ENCODE assay signal across 25 cellular contexts in the genomic region with DNA sequence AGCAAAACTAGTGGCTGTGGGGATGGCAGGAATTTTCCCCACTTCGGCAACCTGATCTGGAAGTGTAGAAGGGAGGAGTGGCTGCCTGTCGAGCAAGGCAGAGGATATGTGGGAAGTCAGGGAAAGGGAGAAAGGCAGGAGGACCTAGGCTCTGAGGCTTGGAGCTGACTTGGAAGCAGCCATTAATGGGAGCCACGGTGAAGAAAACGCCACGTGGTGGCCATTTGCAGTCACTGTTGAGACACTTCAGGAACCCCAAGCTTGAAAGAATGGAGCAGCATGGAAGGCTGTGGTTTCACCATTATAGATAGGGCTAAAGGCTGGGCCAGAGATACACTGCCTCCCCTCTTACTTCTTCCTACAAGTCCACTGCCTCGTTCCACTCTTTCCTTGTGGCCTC.
"Had no signal": no experiment of that assay in that cellular context is flagged by ENCODE, and none has a peak within 500 bp of the region (broad histone marks: within the 10 kb centered on the region; RNA-seq: fewer than 3 reads in every experiment).

No MANE protein-coding gene starts in this region.

- H3K4me1 ChIP-seq: gastroesophageal sphincter, heart left ventricle, tibial artery had no signal

- DNase-seq: activated CD4-positive, alpha-beta T cell treated with anti-CD3 and anti-CD28 coated beads for 1 hour; activated CD4-positive, alpha-beta T cell treated with anti-CD3 and anti-CD28 coated beads, Interleukin-2, amount 50 U/mL, for 48 hours; activated naive CD4-positive, alpha-beta T cell; activated naive CD8-positive, alpha-beta T cell treated with anti-CD3 and anti-CD28 coated beads for 36 hours; activated T-cell treated with anti-CD3 and anti-CD28 coated beads for 4 hours; amniotic stem cell; effector CD4-positive, alpha-beta T cell; heart left ventricle; immature natural killer cell; kidney glomerular epithelial cell; left ventricle myocardium superior; mucosa of descending colon; naive B cell; stimulated activated CD4-positive, alpha-beta T cell treated with anti-CD3 and anti-CD28 coated beads, Interleukin-12 subunit alpha, Interleukin-12 subunit beta, amount 100 ng/mL, for 4 hours; stimulated activated CD4-positive, alpha-beta T cell treated with anti-CD3 and anti-CD28 coated beads, Interleukin-1b, Interleukin-23, amount 100 ng/mL, for 48 hours; stimulated activated CD8-positive, alpha-beta memory T cell treated with anti-CD3 and anti-CD28 coated beads, Interleukin-4, amount 100 ng/mL, for 48 hours; stimulated activated naive CD4-positive, alpha-beta T cell; substantia nigra; tibial artery had no signal

- H3K4me3 ChIP-seq: gastroesophageal sphincter, heart left ventricle, mucosa of descending colon, tibial artery had no signal

- H3K27me3 Mint-ChIP-seq: progenitor cell of endocrine pancreas had no signal

- H3K27me3 ChIP-seq: gastroesophageal sphincter, heart left ventricle, tibial artery had no signal

- H3K36me3 ChIP-seq: gastroesophageal sphincter, heart left ventricle, tibial artery had no signal

- H3K4me3 Mint-ChIP-seq: activated naive CD8-positive, alpha-beta T cell treated with anti-CD3 and anti-CD28 coated beads for 36 hours; immature natural killer cell; memory B cell; naive B cell; neural crest cell had no signal

- H3K27ac ChIP-seq: gastroesophageal sphincter, heart left ventricle, tibial artery, VCaP had no signal

- ATAC-seq: esophagus mucosa, gastroesophageal sphincter, heart left ventricle, left ventricle myocardium superior, mucosa of descending colon had no signal

- H3K36me3 Mint-ChIP-seq: activated naive CD8-positive, alpha-beta T cell treated with anti-CD3 and anti-CD28 coated beads for 36 hours had no signal

- H3K4me1 Mint-ChIP-seq: immature natural killer cell, memory B cell had no signal

- H3K9me3 ChIP-seq: gastroesophageal sphincter, heart left ventricle, mucosa of descending colon, tibial artery had no signal
